ENCODE assay signal across 2 cellular contexts in genomic region chr10:99676895-99677294, GRCh38.
TF ChIP-seq lines count a peak whose summit lies in the region.

No MANE protein-coding gene starts in this region.

TF ChIP-seq in SK-N-SH, 30 proteins besides CTCF, POLR2A, EP300 and RAD21 (continued from another document):
- no peak for TF ChIP-seq PBX3 (IDR thresholded peaks at IDR 0.05)
- TF ChIP-seq ZBTB33 (IDR thresholded peaks at IDR 0.05; ENCODE audit: borderline replicate concordance, low read depth): no peak
- no peak for TF ChIP-seq TCF12 (IDR thresholded peaks at IDR 0.05)
- TF ChIP-seq TEAD4 (IDR thresholded peaks at IDR 0.05; ENCODE audit: borderline replicate concordance, insufficient read depth): no peak
- no peak for TF ChIP-seq GABPA (IDR thresholded peaks at IDR 0.05; ENCODE audit: low read depth)
- no peak for TF ChIP-seq EZH2phosphoT487 (IDR thresholded peaks at IDR 0.05; ENCODE audit: borderline replicate concordance, low read depth)
- TF ChIP-seq REST (IDR thresholded peaks at IDR 0.05; ENCODE audit: low read depth, low read length): no peak
- no peak for TF ChIP-seq TAF1 (IDR thresholded peaks at IDR 0.05; ENCODE audit: borderline replicate concordance, low read depth, low read length)
- no peak for TF ChIP-seq USF2 (IDR thresholded peaks at IDR 0.05; ENCODE audit: borderline replicate concordance, low read depth, low read length)
- TF ChIP-seq MAX (IDR thresholded peaks at IDR 0.05; ENCODE audit: low read depth): no peak
- no peak for TF ChIP-seq USF1 (IDR thresholded peaks at IDR 0.05; ENCODE audit: borderline replicate concordance, low read depth)
- no peak for TF ChIP-seq SIN3A (IDR thresholded peaks at IDR 0.05; ENCODE audit: borderline replicate concordance, low read depth, low read length)
- no peak for TF ChIP-seq CHD2 (IDR thresholded peaks at IDR 0.05; ENCODE audit: low read length, partially characterized antibody)
- TF ChIP-seq RCOR1 (IDR thresholded peaks at IDR 0.05; ENCODE audit: low read length): no peak

TF ChIP-seq in SK-N-SH treated with all-trans-retinoic acid at 6 μM for 48 hours, 23 proteins besides CTCF, POLR2A, EP300 and RAD21 (continued from another document):
- TF ChIP-seq TSHZ2 (CRISPR knock-in tag; IDR thresholded peaks at IDR 0.05) (no peak), ARNTL (CRISPR knock-in tag; IDR thresholded peaks at IDR 0.05; ENCODE audit: borderline replicate concordance, low read depth) (no peak), CREB5 (CRISPR knock-in tag; IDR thresholded peaks at IDR 0.05; ENCODE audit: low read depth) (no peak), ZNF70 (CRISPR knock-in tag; IDR thresholded peaks at IDR 0.05) (no peak), CSDC2 (CRISPR knock-in tag; IDR thresholded peaks at IDR 0.05) (no peak), PPARA (CRISPR knock-in tag; IDR thresholded peaks at IDR 0.05; ENCODE audit: borderline replicate concordance) (no peak), BACH2 (CRISPR knock-in tag; IDR thresholded peaks at IDR 0.05; ENCODE audit: borderline replicate concordance) (no peak), SNAI2 (CRISPR knock-in tag; IDR thresholded peaks at IDR 0.05) (no peak), ZFP3 (CRISPR knock-in tag; IDR thresholded peaks at IDR 0.05) (no peak), ZNF565 (CRISPR knock-in tag; conservative IDR thresholded peaks at IDR 0.05; ENCODE audit: low read depth) (no peak), ESRRG (CRISPR knock-in tag; IDR thresholded peaks at IDR 0.05) (no peak), GLIS3 (CRISPR knock-in tag; IDR thresholded peaks at IDR 0.05) (no peak)
